ENCODE assay signal across 8 cellular contexts in genomic region chr13:30743319-30744055, GRCh38. TPM values are rescaled to one million over a fixed set of nuclear protein-coding genes. Genes with fewer than 3 reads are reported as not detected.
DNase-seq lines count a peak whose midpoint lies in the region; ATAC-seq, FAIRE-seq and TF ChIP-seq lines count a peak whose summit lies in the region.

No MANE protein-coding gene starts in this region.

- H4K20me1 ChIP-seq in HepG2 (ENCODE audit: insufficient read depth, low read length): no peaks in the 10 kb centered on the region

- H3K27ac ChIP-seq in HepG2 (ENCODE audit: extremely low read length, insufficient read depth, low read length) (no peak overlapping the region), right lobe of liver (no peak overlapping the region), upper lobe of right lung (peak overlapping the region; percentile 53)

- TF ChIP-seq EP300 in HepG2 (IDR thresholded peaks at IDR 0.05; ENCODE audit: low read depth in 2 of 2, low read length in 2 of 2): no peak
- TF ChIP-seq EP300 in HepG2 (CRISPR knock-in tag; IDR thresholded peaks at IDR 0.05; ENCODE audit: borderline replicate concordance): no peak

- peak overlapping the region in 1 of 3 experiments; percentile 19; a peak in 1 of 6 replicates for H3K4me3 ChIP-seq in HepG2 (replicated peaks in 1 of 3; ENCODE audit: insufficient read depth in 1 of 3, low read depth in 2 of 3, low read length in 3 of 3)
- H3K4me3 ChIP-seq in right lobe of liver: no peak overlapping the region
- no peak overlapping the region for H3K4me3 ChIP-seq in upper lobe of right lung

- intact Hi-C loops in HepG2 (cut with micrococcal nuclease; ENCODE audit: unreplicated experiment) (no loop called here), right lobe of liver (cut with DNase I) (no loop called here), left colon (cut with DNase I, micrococcal nuclease) (no loop called here), upper lobe of right lung (cut with DNase I) (no loop called here)

- H3K4me2 ChIP-seq in HepG2 (ENCODE audit: low read depth, low read length): peak overlapping the region; percentile 63

- H3K27me3 ChIP-seq in HepG2 (ENCODE audit: control insufficient read depth in 1 of 2, insufficient read depth in 2 of 2, low read length in 2 of 2) (peaks cover 0 to 6% of the 10 kb centered on the region in 2 experiments; a peak in 1 of 5 replicates), right lobe of liver (no peaks in the 10 kb centered on the region), upper lobe of right lung (no peaks in the 10 kb centered on the region)

- no peak for FAIRE-seq in HepG2 (lab: Jason Lieb, UNC)

- H2AFZ ChIP-seq in HepG2 (ENCODE audit: low read length): no peak overlapping the region

- CTCF ChIA-PET in HepG2 (lab: Yijun Ruan, JAX; ENCODE audit: low intra/inter-chr PET ratio, low total read pairs): no interaction called here

- no peak for TF ChIP-seq RAD21 in HepG2 (CRISPR knock-in tag; IDR thresholded peaks at IDR 0.05)

- H3K4me1 ChIP-seq in HepG2 (ENCODE audit: insufficient read depth, low read length) (peaks cover 69% of the 10 kb centered on the region), right lobe of liver (peaks cover 0 to 14% (median 0%) of the 10 kb centered on the region in 4 donors), upper lobe of right lung (peaks cover 52% of the 10 kb centered on the region)

- TF ChIP-seq CTCF in HepG2 (CRISPR knock-in tag; IDR thresholded peaks at IDR 0.05) (no peak), right lobe of liver (IDR thresholded peaks at IDR 0.05) (no peak), upper lobe of right lung (IDR thresholded peaks at IDR 0.05) (no peak)

- no peak overlapping the region for H3K9ac ChIP-seq in HepG2 (ENCODE audit: insufficient read depth, low read depth, low read length)

- no TSS peak for BruUV-seq in HepG2 (replicated peaks; lab: Mats Ljungman, UMichigan)

- TF ChIP-seq POLR2A in HepG2 (IDR thresholded peaks at IDR 0.05; ENCODE audit: insufficient read depth in 1 of 2, low read depth in 2 of 2, low read length in 2 of 2) (no peak), right lobe of liver (IDR thresholded peaks at IDR 0.05) (no peak)

- 2% methylated on average over 4 of the region's 4 CpGs for WGBS in HepG2 (ENCODE audit: low lambda C conversion rate)
- 58% methylated on average over 4 of the region's 4 CpGs for WGBS in right lobe of liver (ENCODE audit: insufficient coverage, low coverage, low lambda C conversion rate, missing lambda C conversion rate)

- ATAC-seq in HepG2: no peak
- no peak for ATAC-seq in right lobe of liver
- peak; percentile 45 for ATAC-seq in left colon
- peak; percentile 31 for ATAC-seq in upper lobe of right lung
- no peak for ATAC-seq in HG03469 (IDR thresholded peaks at IDR 0.05; ENCODE audit: unreplicated experiment)
- no peak for ATAC-seq in HG02938 (IDR thresholded peaks at IDR 0.05; ENCODE audit: unreplicated experiment)

- in situ Hi-C loops in HepG2 (cut with HindIII; ENCODE audit: extremely low pct_ligation_motif_present, low pct_unique_long_range_greater_than_20kb): loop anchor here (5.0 to 10.0 kb wide), 2 partner anchors 59 to 119 kb away; no protein-coding TSS in a partner anchor

- DNase-seq in HepG2 (ENCODE audit: low spot score) (peak; percentile 10), right lobe of liver (no peak), amniotic epithelial cell (ENCODE audit: low read depth) (peak; percentile 100), left colon (no peak), upper lobe of right lung (no peak), superior temporal gyrus (ENCODE audit: extremely low spot score) (no peak)

- H3K79me2 ChIP-seq in HepG2 (ENCODE audit: insufficient read depth, low read length): no peaks in the 10 kb centered on the region

- H3K36me3 ChIP-seq in HepG2 (replicated peaks in 1 of 2; ENCODE audit: control insufficient read depth in 1 of 2, insufficient read depth in 2 of 2, low read length in 2 of 2) (no peaks in the 10 kb centered on the region), right lobe of liver (no peaks in the 10 kb centered on the region), upper lobe of right lung (no peaks in the 10 kb centered on the region)

- POLR2A ChIA-PET in HepG2 (lab: Yijun Ruan, JAX): interaction anchor here (0.9 kb wide), 1 partner anchor 127 kb away, joined by 3 read pairs; no protein-coding TSS in a partner anchor

- no peaks in the 10 kb centered on the region for H3K9me3 ChIP-seq in HepG2 (ENCODE audit: low read length)
- H3K9me3 ChIP-seq in right lobe of liver: no peaks in the 10 kb centered on the region
- no peaks in the 10 kb centered on the region for H3K9me3 ChIP-seq in upper lobe of right lung

TF ChIP-seq in HepG2, 621 proteins besides CTCF, POLR2A, EP300 and RAD21 (continues in another document):
- TF ChIP-seq NONO (IDR thresholded peaks at IDR 0.05) (no peak), NONO (CRISPR knock-in tag; conservative IDR thresholded peaks at IDR 0.05) (no peak), ZNF160 (CRISPR knock-in tag; IDR thresholded peaks at IDR 0.05) (no peak), ZNF609 (CRISPR knock-in tag; IDR thresholded peaks at IDR 0.05; ENCODE audit: borderline replicate concordance) (no peak), CEBPB (IDR thresholded peaks at IDR 0.05; ENCODE audit: borderline replicate concordance, low read depth, low read length) (no peak), ZFP36L2 (CRISPR knock-in tag; IDR thresholded peaks at IDR 0.05) (no peak), TFDP2 (CRISPR knock-in tag; IDR thresholded peaks at IDR 0.05) (no peak)

RNA-seq across cellular contexts. Expression of gene ALOX5AP, which starts 8.1 kb away (rescaled TPM):
- total RNA-seq in HepG2 (2016; rRNA removed; fragmentation: Illumina TruSeq; extraction: Trizol): 0.70 and 0.97 TPM in 2 replicates
- total RNA-seq in HepG2 (2016; cell fraction: cytosol; rRNA removed; fragmentation: Illumina TruSeq; extraction: Trizol; ENCODE audit: low read depth): 1.1 and 2.0 TPM in 2 replicates
- total RNA-seq in HepG2 (2016; cell fraction: insoluble cytoplasmic fraction; rRNA removed; fragmentation: Illumina TruSeq; extraction: Trizol): 0.37 and 1.2 TPM in 2 replicates
- 0.80 and 2.1 TPM in 2 replicates for total RNA-seq in HepG2 (2016; cell fraction: membrane; rRNA removed; fragmentation: Illumina TruSeq; extraction: Trizol)
- total RNA-seq in HepG2 (2016; cell fraction: nucleus; rRNA removed; fragmentation: Illumina TruSeq; extraction: Trizol): not detected in 2 replicates
- polyA plus RNA-seq in HepG2 (2011; rRNA removed): 0.50 and 1.2 TPM in 2 replicates
- polyA plus RNA-seq in HepG2 (2011; cell fraction: cytosol; rRNA removed): 0.30 and 0.59 TPM in 2 replicates
- 0.21 and 0.27 TPM in 2 replicates for polyA plus RNA-seq in HepG2 (2011; cell fraction: nucleus; rRNA removed)
- 2.3 TPM in 1 of 2 replicates, not detected in the other for polyA plus RNA-seq in HepG2 (2012)
- polyA plus RNA-seq in HepG2 (2016; cell fraction: cytosol; fragmentation: Illumina TruSeq; extraction: Trizol; ENCODE audit: low read depth): 1.2 and 1.8 TPM in 2 replicates
- 1.7 and 1.9 TPM in 2 replicates for polyA plus RNA-seq in HepG2 (2016; cell fraction: insoluble cytoplasmic fraction; fragmentation: Illumina TruSeq; extraction: Trizol; ENCODE audit: low read depth)
- 2.2 and 2.3 TPM in 2 replicates for polyA plus RNA-seq in HepG2 (2016; cell fraction: membrane; fragmentation: Illumina TruSeq; extraction: Trizol; ENCODE audit: low read depth)
- polyA plus RNA-seq in HepG2 (2016; cell fraction: nucleus; fragmentation: Illumina TruSeq; extraction: Trizol; ENCODE audit: insufficient read depth, low read depth): 0.77 TPM in 1 of 2 replicates, not detected in the other
- polyA minus RNA-seq in HepG2 (2011; rRNA and poly(A)+ RNA removed; ENCODE audit: low replicate concordance): 0.56 and 0.91 TPM in 2 replicates
- polyA minus RNA-seq in HepG2 (2011; cell fraction: cytosol; rRNA and poly(A)+ RNA removed): not detected in 2 replicates
- not detected in 2 replicates for polyA minus RNA-seq in HepG2 (2011; cell fraction: nucleus; rRNA and poly(A)+ RNA removed)
- 1 to 10 TPM in 5 of 6 experiments, under 1 TPM in 1; 0.53 to 6.7 (median 3.7) TPM for total RNA-seq in right lobe of liver
- total RNA-seq in left colon: 1 to 10 TPM; 4.9 to 7.6 TPM
- total RNA-seq in upper lobe of right lung: 195 TPM

Comparison
In these comparisons a context has a peak if more than half of its experiments do, and no peak if none do; other contexts are left out.
1. DNase-seq: peak in HepG2 (single experiment) and amniotic epithelial cell (single experiment); none in right lobe of liver (0 of 3), left colon (0 of 2), upper lobe of right lung (single experiment) and superior temporal gyrus (single experiment).
2. ATAC-seq: peak in left colon (single experiment) and upper lobe of right lung (single experiment); none in HepG2 (single experiment), right lobe of liver (0 of 4), HG03469 (single experiment) and HG02938 (single experiment).
3. RNA of gene ALOX5AP, which starts 8.1 kb away (total RNA-seq): 195 TPM in upper lobe of right lung (single experiment); 4.9 to 7.6 TPM in left colon, 0.53 to 6.7 TPM in right lobe of liver and 0.37 to 2.1 TPM in HepG2; every median in the first group is over 10 times any median in the second.